Comparison of ENCODE assay signal across 30 cellular contexts in genomic region chr6:11335826-11336225, GRCh38.
"Had no signal": no experiment of that assay in that cellular context is flagged by ENCODE, and none has a peak within 500 bp of the region (broad histone marks: within the 10 kb centered on the region; RNA-seq: fewer than 3 reads in every experiment).

No MANE protein-coding gene starts in this region.

- H3K4me3 ChIP-seq: MG63, SJCRH30, SK-N-MC had no signal

- H3K4me3 Mint-ChIP-seq: activated B cell treated with CpG ODN at 0.5 μM for 24 hours; activated naive CD8-positive, alpha-beta T cell; activated naive CD8-positive, alpha-beta T cell treated with anti-CD3 and anti-CD28 coated beads, Interleukin-2, amount 50 U/mL, for 24 hours; activated T-cell treated with anti-CD3 and anti-CD28 coated beads, Interleukin-2, amount 50 U/mL, for 4 hours; brain; T-helper 1 cell treated with Interleukin-12 subunit alpha and Interleukin-12 subunit beta and Interleukin-4 antibody, amounts not matched to agents 30 μg/mL and 1 μg/mL, for 36 hours; T-helper 2 cell treated with Interferon-gamma antibody and Interleukin-4, amounts not matched to agents 5 μg/mL and 100 μg/mL, for 36 hours had no signal

- H3K27me3 Mint-ChIP-seq: activated B cell treated with CpG ODN at 0.5 μM for 24 hours; activated naive CD8-positive, alpha-beta T cell; activated naive CD8-positive, alpha-beta T cell treated with anti-CD3 and anti-CD28 coated beads, Interleukin-2, amount 50 U/mL, for 24 hours had no signal

- H3K36me3 Mint-ChIP-seq: brain had no signal

- DNase-seq: activated B cell treated with CpG ODN at 0.5 μM for 24 hours; activated CD4-positive, alpha-beta T cell treated with anti-CD3 and anti-CD28 coated beads for 1 hour; activated CD4-positive, alpha-beta T cell treated with anti-CD3 and anti-CD28 coated beads for 48 hours; activated CD4-positive, alpha-beta T cell treated with anti-CD3 and anti-CD28 coated beads, Interleukin-2, amount 50 U/mL, for 4 hours; activated CD8-positive, alpha-beta memory T cell treated with anti-CD3 and anti-CD28 coated beads, Interleukin-2, amount 50 U/mL, for 4 hours; activated gamma-delta T cell; activated naive CD4-positive, alpha-beta T cell treated with Interleukin-2 at 50 U/mL for 16 hours; activated naive CD8-positive, alpha-beta T cell treated with anti-CD3 and anti-CD28 coated beads, Interleukin-2, amount 50 U/mL, for 24 hours; activated T-cell treated with anti-CD3 and anti-CD28 coated beads for 4 hours; activated T-cell treated with anti-CD3 and anti-CD28 coated beads, Interleukin-2, amount 50 U/mL, for 4 hours; anterior cingulate cortex; caudate nucleus; Kasumi-1; KG1; MG63; NCI-H1048; NCI-H1436 treated with DMSO at 0.1 percent for 48 hours; NCI-H1694 treated with DMSO at 0.1 percent for 48 hours; NCI-H2029; NCI-H345; NCI-H524 treated with DMSO at 0.1 percent for 48 hours; SHP77; SJCRH30 had no signal

- ATAC-seq: activated naive CD8-positive, alpha-beta T cell treated with anti-CD3 and anti-CD28 coated beads, Interleukin-2, amount 50 U/mL, for 24 hours; activated T-cell treated with anti-CD3 and anti-CD28 coated beads, Interleukin-2, amount 50 U/mL, for 4 hours; Panc1 had no signal

- H3K27ac Mint-ChIP-seq: activated B cell treated with CpG ODN at 0.5 μM for 24 hours; activated naive CD8-positive, alpha-beta T cell; activated naive CD8-positive, alpha-beta T cell treated with anti-CD3 and anti-CD28 coated beads, Interleukin-2, amount 50 U/mL, for 24 hours; activated T-helper 2 cell treated with anti-CD3 and anti-CD28 coated beads, Interferon-gamma antibody, Interleukin-2, Interleukin-4, amounts not matched to agents 10 μg/mL and 5 μg/mL and 100 μg/mL, durations not matched to agents 14 hours and 24 hours and 36 hours; brain; T-helper 1 cell treated with Interleukin-12 subunit alpha and Interleukin-12 subunit beta and Interleukin-4 antibody, amounts not matched to agents 30 μg/mL and 1 μg/mL, for 36 hours; T-helper 2 cell treated with Interferon-gamma antibody and Interleukin-4, amounts not matched to agents 5 μg/mL and 100 μg/mL, for 36 hours had no signal
